Comparison of ENCODE assay signal across 7 cellular contexts in genomic region chr11:31487848-31488247, GRCh38. TPM values are rescaled to one million over a fixed set of nuclear protein-coding genes. Genes with fewer than 3 reads are reported as not detected.
A peak's percentile ranks its signal among the peaks of the same experiment; 100 is the strongest.
DNase-seq lines count a peak whose midpoint lies in the region; ATAC-seq and TF ChIP-seq lines count a peak whose summit lies in the region.

No MANE protein-coding gene starts in this region.

- peak; percentile 36 for TF ChIP-seq CTCF in GM10266 (IDR thresholded peaks at IDR 0.05; ENCODE audit: control insufficient read depth, insufficient read depth, low read depth, missing control alignments)
- peak; percentile 62 for TF ChIP-seq CTCF in VCaP (conservative IDR thresholded peaks at IDR 0.05)
- no peak for TF ChIP-seq CTCF in uterus (IDR thresholded peaks at IDR 0.05)

- no peak overlapping the region for H3K4me3 ChIP-seq in uterus

- H3K9me3 ChIP-seq in uterus = no peaks in the 10 kb centered on the region

- no peaks in the 10 kb centered on the region for H3K36me3 ChIP-seq in uterus

- no peak for TF ChIP-seq POLR2A in uterus (IDR thresholded peaks at IDR 0.05)

- no peaks in the 10 kb centered on the region for H3K4me1 ChIP-seq in uterus

- no peak for ATAC-seq in HG02885 (IDR thresholded peaks at IDR 0.05; ENCODE audit: poor library complexity, unreplicated experiment)

- intact Hi-C loops in uterus (cut with DNase I; ENCODE audit: low total_unique reads) = no loop called here

- H3K27me3 ChIP-seq in uterus = no peaks in the 10 kb centered on the region

- DNase-seq in GM10266 (ENCODE audit: extremely low spot score) (no peak), HT1080 (ENCODE audit: low read depth) (peak; percentile 21), left kidney (ENCODE audit: low read depth, low spot score) (peak; percentile 60), uterus (no peak), DMS153 (lab: John Stamatoyannopoulos, UW) (no peak)

- H3K27ac ChIP-seq in VCaP (no peak overlapping the region), uterus (no peak overlapping the region)

RNA-seq across cellular contexts. Expression of gene IMMP1L, which starts 21.6 kb away (rescaled TPM):
- total RNA-seq in HT1080 (2014; rRNA removed; shearing (Covaris generic)) = 17.5 and 24.0 TPM in 2 replicates
- polyA plus RNA-seq in HT1080 (2015; cell fraction: cytosol; rRNA removed) = 11.4 and 26.7 TPM in 2 replicates
- 8.5 and 15.9 TPM in 2 replicates for polyA plus RNA-seq in HT1080 (2015; cell fraction: nucleus; rRNA removed)
- 10 to 100 TPM in 3 of 4 donors, 1 to 10 TPM in 1; 2.6 to 32.2 (median 19.8) TPM for total RNA-seq in uterus

RNA-seq across cellular contexts. Expression of gene ELP4, which starts 21.7 kb away (rescaled TPM):
- total RNA-seq in HT1080 (2014; rRNA removed; shearing (Covaris generic)) = 16.8 and 19.7 TPM in 2 replicates
- polyA plus RNA-seq in HT1080 (2015; cell fraction: cytosol; rRNA removed) = 17.0 and 19.9 TPM in 2 replicates
- 24.5 and 26.7 TPM in 2 replicates for polyA plus RNA-seq in HT1080 (2015; cell fraction: nucleus; rRNA removed)
- total RNA-seq in uterus = 10 to 100 TPM; 18.4 to 51.2 (median 21.2) TPM

Comparison
In these comparisons a context has a peak if more than half of its experiments do, and no peak if none do; other contexts are left out.
1. DNase-seq: peak in HT1080 (single experiment) and left kidney (single experiment); none in GM10266 (single experiment), uterus (0 of 2) and DMS153 (single experiment).
2. CTCF ChIP-seq: peak in GM10266 (single experiment) and VCaP (single experiment); none in uterus (0 of 4).